In the genomic region with DNA sequence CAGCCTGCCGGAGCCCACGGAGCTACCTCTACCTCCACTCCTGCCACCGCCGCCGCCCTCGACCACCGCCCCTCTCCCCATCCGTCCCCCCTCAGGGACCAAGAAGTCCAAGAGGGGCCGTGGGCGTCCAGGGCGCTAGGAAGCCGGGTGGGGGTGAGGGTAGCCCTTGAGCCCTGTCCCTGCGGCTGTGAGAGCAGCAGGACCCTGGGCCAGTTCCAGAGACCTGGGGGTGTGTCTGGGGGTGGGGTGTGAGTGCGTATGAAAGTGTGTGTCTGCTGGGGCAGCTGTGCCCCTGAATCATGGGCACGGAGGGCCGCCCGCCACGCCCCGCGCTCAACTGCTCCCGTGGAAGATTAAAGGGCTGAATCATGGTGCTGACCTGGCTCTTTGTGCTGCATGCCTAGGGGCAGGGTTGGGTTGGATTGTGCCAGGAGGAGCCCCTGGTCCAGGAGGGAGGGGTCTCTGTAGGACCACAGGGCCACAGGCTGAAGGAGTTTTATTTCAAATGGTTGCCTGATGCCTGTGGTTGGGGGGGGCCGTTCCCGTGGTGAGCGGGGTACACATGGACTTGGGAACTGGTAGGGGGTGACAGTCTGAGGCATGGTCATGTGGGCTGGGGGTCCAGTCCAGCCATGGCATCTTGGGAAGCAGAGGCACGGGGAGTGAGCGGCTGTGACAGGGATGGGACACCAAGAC, we compare ENCODE assay signal across 9 cellular contexts. TPM values are rescaled to one million over a fixed set of nuclear protein-coding genes. Genes with fewer than 3 reads are reported as not detected.
DNase-seq lines count a peak whose midpoint lies in the region; ATAC-seq, FAIRE-seq and TF ChIP-seq lines count a peak whose summit lies in the region.
"Had no signal": no experiment of that assay in that cellular context is flagged by ENCODE, and none has a peak within 500 bp of the region (broad histone marks: within the 10 kb centered on the region; RNA-seq: fewer than 3 reads in every experiment).

No MANE protein-coding gene starts in this region.

- peaks cover 15% of the 10 kb centered on the region; the same call in 1 of the 3 replicates for H3K4me1 ChIP-seq in A549
- H3K4me1 ChIP-seq in iPS-20b (ENCODE audit: insufficient read depth, low read length) = peaks cover 4% of the 10 kb centered on the region

- TF ChIP-seq RAD21 in A549 (conservative IDR thresholded peaks at IDR 0.05 in 1 of 2, IDR thresholded peaks at IDR 0.05 in 1 of 2) = no peak

- no peak overlapping the region for H3K4me2 ChIP-seq in A549

- CTCF ChIA-PET in A549 (lab: Yijun Ruan, JAX) = interaction anchor here (1.7 kb wide), 1 partner anchor 17 kb away, joined by 4 read pairs; a partner anchor contains a TSS

- 89% methylated on average over 17 of the region's 26 CpGs for WGBS in A549 (ENCODE audit: missing lambda C conversion rate)

- FAIRE-seq in A549 (lab: Jason Lieb, UNC) (no peak), GM12891 (lab: Jason Lieb, UNC) (peak; percentile 57)

- no peak for TF ChIP-seq EP300 in A549 (IDR thresholded peaks at IDR 0.05)

- H3K27ac ChIP-seq in A549 = 0 out of 6 replicates have a peak overlapping the region, but pooled peaks of 1 of the 2 experiments have one; percentile 4
- H3K27ac ChIP-seq in iPS-20b (ENCODE audit: low read length) = no peak overlapping the region
- H3K27ac ChIP-seq in substantia nigra (ENCODE audit: low read depth, low read length, poor library complexity, severe bottlenecking) = no peak overlapping the region

- H3K4me3 ChIP-seq in A549 (no peak overlapping the region), iPS-20b (ENCODE audit: low read length) (no peak overlapping the region)
- H3K4me3 ChIP-seq: dorsolateral prefrontal cortex had no signal

- POLR2A ChIA-PET in A549 (lab: Yijun Ruan, JAX) = no interaction called here

- peaks cover 49% of the 10 kb centered on the region for H3K36me3 ChIP-seq in iPS-20b (ENCODE audit: insufficient read depth, low read depth, low read length)

- H3K9ac ChIP-seq in iPS-20b (ENCODE audit: low read depth, low read length) = peak overlapping the region; percentile 71; the same call in 1 of the 2 replicates

- no peaks in the 10 kb centered on the region for H3K9me3 ChIP-seq in A549
- no peaks in the 10 kb centered on the region for H3K9me3 ChIP-seq in iPS-20b (ENCODE audit: insufficient read depth, low read depth, low read length)

- H3K27me3 ChIP-seq in iPS-20b (ENCODE audit: insufficient read depth, low read length) = no peaks in the 10 kb centered on the region
- H3K27me3 ChIP-seq: dorsolateral prefrontal cortex had no signal

- TF ChIP-seq CTCF in A549 (IDR thresholded peaks at IDR 0.05) = no peak

- ATAC-seq in A549 = no peak
- no peak for ATAC-seq in HG03135 (IDR thresholded peaks at IDR 0.05; ENCODE audit: unreplicated experiment)
- no peak for ATAC-seq in GM19324 (IDR thresholded peaks at IDR 0.05; ENCODE audit: low FRiP score, unreplicated experiment)

- no peak for DNase-seq in A549 (ENCODE audit: low read depth in 1 of 2, low spot score in 1 of 2)
- no peak for DNase-seq in GM12891 (ENCODE audit: insufficient read length, low spot score)
- peak; percentile 19 for DNase-seq in T1000 (lab: John Stamatoyannopoulos, UW)
- no peak for DNase-seq in substantia nigra (lab: John Stamatoyannopoulos, UW)
- no peak for DNase-seq in NOMO-1 treated with DMSO at 0.1 percent for 48 hours (lab: John Stamatoyannopoulos, UW; ENCODE audit: unreplicated experiment)
- DNase-seq: dorsolateral prefrontal cortex had no signal

- TF ChIP-seq POLR2A in A549 (IDR thresholded peaks at IDR 0.05; ENCODE audit: low read length) = no peak
- TF ChIP-seq POLR2A in GM12891 (IDR thresholded peaks at IDR 0.05; ENCODE audit: low read depth, low read length) = no peak

TF ChIP-seq in A549, 52 proteins besides CTCF, POLR2A, EP300 and RAD21 (continues in another document):
- TF ChIP-seq FOSB (CRISPR knock-in tag; IDR thresholded peaks at IDR 0.05) (no peak), PHF8 (IDR thresholded peaks at IDR 0.05; ENCODE audit: borderline replicate concordance, low read depth) (no peak), MYC (IDR thresholded peaks at IDR 0.05; ENCODE audit: borderline replicate concordance, low read length) (no peak), MAFK (IDR thresholded peaks at IDR 0.05; ENCODE audit: partially characterized antibody) (peak; percentile 15)
- TF ChIP-seq, protein P1, sequence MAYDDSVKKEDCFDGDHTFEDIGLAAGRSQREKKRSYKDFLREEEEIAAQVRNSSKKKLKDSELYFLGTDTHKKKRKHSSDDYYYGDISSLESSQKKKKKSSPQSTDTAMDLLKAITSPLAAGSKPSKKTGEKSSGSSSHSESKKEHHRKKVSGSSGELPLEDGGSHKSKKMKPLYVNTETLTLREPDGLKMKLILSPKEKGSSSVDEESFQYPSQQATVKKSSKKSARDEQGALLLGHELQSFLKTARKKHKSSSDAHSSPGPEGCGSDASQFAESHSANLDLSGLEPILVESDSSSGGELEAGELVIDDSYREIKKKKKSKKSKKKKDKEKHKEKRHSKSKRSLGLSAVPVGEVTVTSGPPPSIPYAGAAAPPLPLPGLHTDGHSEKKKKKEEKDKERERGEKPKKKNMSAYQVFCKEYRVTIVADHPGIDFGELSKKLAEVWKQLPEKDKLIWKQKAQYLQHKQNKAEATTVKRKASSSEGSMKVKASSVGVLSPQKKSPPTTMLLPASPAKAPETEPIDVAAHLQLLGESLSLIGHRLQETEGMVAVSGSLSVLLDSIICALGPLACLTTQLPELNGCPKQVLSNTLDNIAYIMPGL (CRISPR knock-in tag; IDR thresholded peaks at IDR 0.05; ENCODE audit: borderline replicate concordance) = no peak

TF ChIP-seq in GM12891, 5 proteins besides CTCF, POLR2A, EP300 and RAD21:
- no peak for TF ChIP-seq POU2F2 (IDR thresholded peaks at IDR 0.05; ENCODE audit: low read depth, low read length)
- no peak; the same call in 1 of the 2 replicates for TF ChIP-seq POLR2AphosphoS5 (IDR thresholded peaks at IDR 0.05; ENCODE audit: low read depth, low read length)
- no peak for TF ChIP-seq PAX5 (IDR thresholded peaks at IDR 0.05; ENCODE audit: insufficient read depth, low read length, severe bottlenecking)
- no peak for TF ChIP-seq SPI1 (IDR thresholded peaks at IDR 0.05; ENCODE audit: low read depth, low read length)
- TF ChIP-seq TAF1 (IDR thresholded peaks at IDR 0.05; ENCODE audit: low read depth, low read length) = no peak

RNA-seq across cellular contexts. Expression of a gene that starts 2.3 kb away (rescaled TPM):
- polyA plus RNA-seq in A549 (2011; rRNA removed) (0.19 and 0.34 TPM in 2 replicates), A549 (2017; fragmentation: RNase III; extraction: RNeasy Plus Mini Kit Qiagen cat#74134 plus additional on column Dnase treatment) (0.25 to 0.56 TPM (median 0.36 TPM) in 3 replicates)
- polyA plus RNA-seq in A549 (2012; cell fraction: cytosol; rRNA removed) = 1.0 and 1.1 TPM in 2 replicates
- 6.2 and 11.0 TPM in 2 replicates for polyA plus RNA-seq in A549 (2012; cell fraction: nucleus; rRNA removed)
- 0.25 TPM in 1 of 2 replicates, not detected in the other for polyA minus RNA-seq in A549 (2011; rRNA and poly(A)+ RNA removed)
- 179 TPM for polyA plus RNA-seq in GM12891 (2012; ENCODE audit: low read depth, missing spikeins)

RNA-seq across cellular contexts. Expression of a gene that starts 6.9 kb away (rescaled TPM):
- 34.6 and 40.9 TPM in 2 replicates for polyA plus RNA-seq in A549 (2011; rRNA removed)
- 62.6 and 76.3 TPM in 2 replicates for polyA plus RNA-seq in A549 (2012; cell fraction: cytosol; rRNA removed)
- 84.6 and 97.2 TPM in 2 replicates for polyA plus RNA-seq in A549 (2012; cell fraction: nucleus; rRNA removed)
- polyA plus RNA-seq in A549 (2017; fragmentation: RNase III; extraction: RNeasy Plus Mini Kit Qiagen cat#74134 plus additional on column Dnase treatment) = 45.4 to 49.2 TPM (median 47.9 TPM) in 3 replicates
- polyA minus RNA-seq in A549 (2011; rRNA and poly(A)+ RNA removed) = 46.6 and 50.6 TPM in 2 replicates
- polyA plus RNA-seq in GM12891 (2012; ENCODE audit: low read depth, missing spikeins) = 38.0 TPM

RNA-seq across cellular contexts. Expression of a gene that starts 8.1 kb away (rescaled TPM):
- polyA plus RNA-seq in A549 (2011; rRNA removed) (34.6 and 38.0 TPM in 2 replicates), A549 (2017; fragmentation: RNase III; extraction: RNeasy Plus Mini Kit Qiagen cat#74134 plus additional on column Dnase treatment) (37.9 to 46.0 TPM (median 44.2 TPM) in 3 replicates)
- 87.1 and 110 TPM in 2 replicates for polyA plus RNA-seq in A549 (2012; cell fraction: cytosol; rRNA removed)
- 110 and 189 TPM in 2 replicates for polyA plus RNA-seq in A549 (2012; cell fraction: nucleus; rRNA removed)
- polyA minus RNA-seq in A549 (2011; rRNA and poly(A)+ RNA removed) = 31.3 and 58.1 TPM in 2 replicates
- polyA plus RNA-seq in GM12891 (2012; ENCODE audit: low read depth, missing spikeins) = 25.2 TPM

RNA-seq across cellular contexts. Expression of a gene that starts 17.4 kb away (rescaled TPM):
- polyA plus RNA-seq in A549 (2011; rRNA removed) (not detected in 2 replicates), A549 (2017; fragmentation: RNase III; extraction: RNeasy Plus Mini Kit Qiagen cat#74134 plus additional on column Dnase treatment) (not detected in 3 replicates)
- not detected in 2 replicates for polyA plus RNA-seq in A549 (2012; cell fraction: cytosol; rRNA removed)
- polyA plus RNA-seq in A549 (2012; cell fraction: nucleus; rRNA removed) = not detected in 2 replicates
- polyA minus RNA-seq in A549 (2011; rRNA and poly(A)+ RNA removed) = 0.34 TPM in 1 of 2 replicates, not detected in the other
- polyA plus RNA-seq in GM12891 (2012; ENCODE audit: low read depth, missing spikeins) = not detected

RNA-seq across cellular contexts. Expression of a gene that starts 19.7 kb away (rescaled TPM):
- 0.08 and 0.15 TPM in 2 replicates for polyA plus RNA-seq in A549 (2011; rRNA removed)
- polyA plus RNA-seq in A549 (2012; cell fraction: cytosol; rRNA removed) = 0.08 and 0.12 TPM in 2 replicates
- polyA plus RNA-seq in A549 (2012; cell fraction: nucleus; rRNA removed) = 0.55 and 0.59 TPM in 2 replicates
- 0.09 to 0.12 TPM (median 0.10 TPM) in 3 replicates for polyA plus RNA-seq in A549 (2017; fragmentation: RNase III; extraction: RNeasy Plus Mini Kit Qiagen cat#74134 plus additional on column Dnase treatment)
- 0.21 TPM in 1 of 2 replicates, not detected in the other for polyA minus RNA-seq in A549 (2011; rRNA and poly(A)+ RNA removed)
- 0.23 TPM for polyA plus RNA-seq in GM12891 (2012; ENCODE audit: low read depth, missing spikeins)
